ENCODE assay signal across 17 cellular contexts in the genomic region with DNA sequence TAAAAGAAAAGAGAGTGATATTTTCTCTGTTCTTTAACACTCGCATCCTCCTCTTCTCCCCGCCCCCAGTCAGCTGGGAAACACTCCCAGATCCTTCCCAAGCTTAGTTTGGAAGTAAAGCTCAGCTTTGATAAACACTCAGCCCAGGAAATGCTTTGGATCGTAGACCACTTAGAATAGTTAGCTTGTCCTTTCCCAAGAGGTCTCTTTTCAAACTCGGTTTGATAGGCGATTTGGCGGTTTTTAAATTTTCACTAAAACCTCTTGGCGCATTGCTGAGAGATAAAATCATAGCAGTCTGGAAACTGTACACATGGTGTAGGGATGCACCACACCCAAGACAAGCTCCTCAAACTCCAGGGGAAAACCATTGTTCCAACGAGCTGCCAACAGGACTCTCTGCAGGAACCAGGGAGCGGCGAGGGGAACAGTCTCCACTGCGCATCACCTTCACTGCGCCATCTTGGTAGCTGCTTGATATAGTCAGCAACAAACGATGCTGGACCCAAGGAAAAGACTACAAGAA. TPM values are rescaled to one million over a fixed set of nuclear protein-coding genes. Genes with fewer than 3 reads are reported as not detected.
DNase-seq lines count a peak whose midpoint lies in the region; ATAC-seq and TF ChIP-seq lines count a peak whose summit lies in the region.
"Had no signal": no experiment of that assay in that cellular context is flagged by ENCODE, and none has a peak within 500 bp of the region (broad histone marks: within the 10 kb centered on the region; RNA-seq: fewer than 3 reads in every experiment).

No MANE protein-coding gene starts in this region.

- H3K36me3 ChIP-seq in right atrium auricular region = no peaks in the 10 kb centered on the region
- H3K36me3 ChIP-seq in spleen = peaks cover 0 to 7% (median 0%) of the 10 kb centered on the region in 6 donors
- H3K36me3 ChIP-seq: ovary had no signal

- no peak for ATAC-seq in HG03565 (IDR thresholded peaks at IDR 0.05; ENCODE audit: unreplicated experiment)

- peaks cover 0 to 59% of the 10 kb centered on the region in 2 donors for H3K4me1 ChIP-seq in right atrium auricular region
- peaks cover 21 to 86% (median 56%) of the 10 kb centered on the region in 6 donors for H3K4me1 ChIP-seq in spleen

- intact Hi-C loops in spleen (cut with DNase I; ENCODE audit: low total_unique reads) = no loop called here

- H3K9me3 ChIP-seq in right atrium auricular region (peaks cover 0 to 5% of the 10 kb centered on the region in 2 donors), spleen (peaks cover 0 to 10% (median 8%) of the 10 kb centered on the region in 8 donors)
- H3K9me3 ChIP-seq: ovary had no signal

- TF ChIP-seq CTCF in cardiac fibroblast (IDR thresholded peaks at IDR 0.05; ENCODE audit: low read depth, low read length) = no peak
- no peak for TF ChIP-seq CTCF in right atrium auricular region (IDR thresholded peaks at IDR 0.05)
- TF ChIP-seq CTCF in spleen (IDR thresholded peaks at IDR 0.05 in 8 of 11, conservative IDR thresholded peaks at IDR 0.05 in 3 of 11) = no peak

- DNase-seq in Daoy (ENCODE audit: low read depth) (peak; percentile 67), cardiac fibroblast (ENCODE audit: low read depth in 2 of 2) (peak; percentile 79 to 82), right atrium auricular region (ENCODE audit: low spot score) (no peak), spleen (no peak), NCI-H2107 treated with DMSO at 0.1 percent for 48 hours (lab: John Stamatoyannopoulos, UW; ENCODE audit: unreplicated experiment) (no peak), SW 1271 (lab: John Stamatoyannopoulos, UW) (no peak)
- DNase-seq in activated naive CD4-positive, alpha-beta T cell treated with anti-CD3 and anti-CD28 coated beads, Interleukin-2, amount 50 U/mL, for 16 hours = no peak
- DNase-seq: activated T-cell treated with anti-CD3 and anti-CD28 coated beads, Interleukin-2, amount 50 U/mL, for 1 hour; amniotic stem cell; hypothalamus; mammary epithelial cell; NCI-H1048; NCI-H446; PC-9 had no signal

- peak overlapping the region; percentile 8 to 24 for H3K4me3 ChIP-seq in cardiac fibroblast (replicated peaks in 1 of 2; ENCODE audit: low read depth in 2 of 2, low read length in 2 of 2)
- H3K4me3 ChIP-seq in right atrium auricular region = no peak overlapping the region
- no peak overlapping the region for H3K4me3 ChIP-seq in spleen
- H3K4me3 ChIP-seq: ovary, PC-9 had no signal

- no peaks in the 10 kb centered on the region for H3K27me3 ChIP-seq in right atrium auricular region
- no peaks in the 10 kb centered on the region for H3K27me3 ChIP-seq in spleen (replicated peaks in 1 of 7)
- H3K27me3 ChIP-seq: ovary had no signal

- WGBS in spleen, 5 donors = 78 to 91% (median 86%) methylated on average over 13 of the region's 13 CpGs

- TF ChIP-seq POLR2A in spleen (IDR thresholded peaks at IDR 0.05) = no peak

- H3K27ac ChIP-seq in right atrium auricular region (peak overlapping the region; percentile 66 to 70), spleen (peak overlapping the region in 6 of 8 donors; percentile 0 to 45 (median 34))
- H3K27ac ChIP-seq: C4-2B, PC-9 had no signal

RNA-seq across cellular contexts. Expression of gene SMURF1, which starts 22.3 kb away (rescaled TPM):
- 42.5 and 46.6 TPM in 2 replicates for total RNA-seq in Daoy (2014; rRNA removed; shearing (Covaris generic))
- 10 to 100 TPM in 1 of 2 donors, 1 to 10 TPM in 1; 9.0 to 14.3 TPM for total RNA-seq in right atrium auricular region
- 10 to 100 TPM; 19.1 to 29.0 (median 25.3) TPM for total RNA-seq in spleen
- polyA plus RNA-seq in spleen = 1 to 10 TPM; 2.5 to 4.9 (median 4.2) TPM

Comparison
In these comparisons a context has a peak if more than half of its experiments do, and no peak if none do; other contexts are left out.
1. DNase-seq: peak in Daoy (single experiment) and cardiac fibroblast (2 of 2); none in right atrium auricular region (single experiment), spleen (single experiment), NCI-H2107 treated with DMSO at 0.1 percent for 48 hours (single experiment), SW 1271 (0 of 2) and activated naive CD4-positive, alpha-beta T cell treated with anti-CD3 and anti-CD28 coated beads, Interleukin-2, amount 50 U/mL, for 16 hours (single experiment).
2. H3K4me3 ChIP-seq: peak in cardiac fibroblast (2 of 2); none in right atrium auricular region (0 of 2) and spleen (0 of 8).